41 cellular contexts compared by ENCODE assay signal in the genomic region with DNA sequence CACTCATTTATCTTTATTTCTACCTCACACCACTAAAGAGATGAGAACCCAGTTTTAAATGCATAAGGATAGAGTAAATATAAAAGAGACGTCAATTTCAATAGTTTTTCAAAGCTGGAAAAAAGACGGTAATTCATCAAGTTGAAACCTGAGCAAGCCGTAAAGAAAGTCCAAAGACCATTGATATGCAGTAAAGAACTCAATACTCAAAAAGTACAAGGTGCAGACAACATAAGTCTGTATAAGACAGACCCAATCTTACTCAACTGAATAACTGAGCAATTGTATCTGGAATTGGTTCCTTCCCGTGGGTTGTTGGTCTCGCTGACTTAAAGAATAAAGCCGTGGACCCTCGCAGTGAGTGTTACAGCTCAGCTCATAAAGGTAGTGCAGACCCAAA.
"Had no signal": no experiment of that assay in that cellular context is flagged by ENCODE, and none has a peak within 500 bp of the region (broad histone marks: within the 10 kb centered on the region; RNA-seq: fewer than 3 reads in every experiment).

No MANE protein-coding gene starts in this region.

- H3K36me3 Mint-ChIP-seq: activated naive CD4-positive, alpha-beta T cell treated with anti-CD3 and anti-CD28 coated beads, Interleukin-2, amount 10 ng/mL, durations not matched to agents 7 days and 5 days; activated naive CD8-positive, alpha-beta T cell treated with anti-CD3 and anti-CD28 coated beads for 36 hours; activated naive CD8-positive, alpha-beta T cell treated with anti-CD3 and anti-CD28 coated beads, Interleukin-2, amount 10 ng/mL, durations not matched to agents 7 days and 5 days had no signal

- FAIRE-seq: astrocyte, bronchial epithelial cell had no signal

- H3K27ac Mint-ChIP-seq: activated naive CD4-positive, alpha-beta T cell treated with anti-CD3 and anti-CD28 coated beads for 36 hours; activated naive CD4-positive, alpha-beta T cell treated with anti-CD3 and anti-CD28 coated beads, Interleukin-2, amount 10 ng/mL, durations not matched to agents 7 days and 5 days; activated naive CD4-positive, alpha-beta T cell treated with anti-CD3 and anti-CD28 coated beads, Interleukin-2, amount 50 U/mL, for 24 hours; activated naive CD4-positive, alpha-beta T cell treated with anti-CD3 and anti-CD28 coated beads, Interleukin-2, amount 50 U/mL, for 72 hours; activated naive CD8-positive, alpha-beta T cell; activated naive CD8-positive, alpha-beta T cell treated with anti-CD3 and anti-CD28 coated beads for 36 hours; activated naive CD8-positive, alpha-beta T cell treated with anti-CD3 and anti-CD28 coated beads, Interleukin-2, amount 10 ng/mL, durations not matched to agents 7 days and 5 days; activated naive CD8-positive, alpha-beta T cell treated with anti-CD3 and anti-CD28 coated beads, Interleukin-2, amount 50 U/mL, for 24 hours; activated T-cell treated with anti-CD3 and anti-CD28 coated beads, Interleukin-2, amount 50 U/mL, for 24 hours; activated T-cell treated with anti-CD3 and anti-CD28 coated beads, Interleukin-2, amount 50 U/mL, for 72 hours; activated T-helper 1 cell treated with anti-CD3 and anti-CD28 coated beads, Interleukin-12 subunit alpha, Interleukin-12 subunit beta, Interleukin-2, Interleukin-4 antibody, amounts not matched to agents 30 ng/mL and 10 ng/mL and 1 ng/mL, durations not matched to agents 14 hours and 24 hours and 36 hours; activated T-helper 17 cell treated with anti-CD3 and anti-CD28 coated beads, Interleukin-2, amount 50 U/mL, for 72 hours; activated T-helper 2 cell treated with anti-CD3 and anti-CD28 coated beads, Interferon-gamma antibody, Interleukin-2, Interleukin-4, amounts not matched to agents 10 μg/mL and 5 μg/mL and 100 μg/mL, durations not matched to agents 14 hours and 24 hours and 36 hours had no signal

- H3K4me1 ChIP-seq: adrenal gland, body of pancreas, breast epithelium had no signal

- H3K9me3 ChIP-seq: adrenal gland, ascending aorta, body of pancreas, breast epithelium had no signal

- H3K27ac ChIP-seq: adrenal gland, ascending aorta, body of pancreas, brain microvascular endothelial cell, breast epithelium, cardiac muscle cell had no signal

- H3K4me3 ChIP-seq: adrenal gland, ascending aorta, body of pancreas, breast epithelium, cardiac muscle cell had no signal

- H3K36me3 ChIP-seq: adrenal gland, ascending aorta, brain microvascular endothelial cell, breast epithelium, cardiac muscle cell had no signal

- H3K27me3 Mint-ChIP-seq: activated naive CD4-positive, alpha-beta T cell treated with anti-CD3 and anti-CD28 coated beads, Interleukin-2, amount 10 ng/mL, durations not matched to agents 7 days and 5 days; activated naive CD4-positive, alpha-beta T cell treated with anti-CD3 and anti-CD28 coated beads, Interleukin-2, amount 50 U/mL, for 24 hours; activated naive CD8-positive, alpha-beta T cell; activated naive CD8-positive, alpha-beta T cell treated with anti-CD3 and anti-CD28 coated beads for 36 hours; activated naive CD8-positive, alpha-beta T cell treated with anti-CD3 and anti-CD28 coated beads, Interleukin-2, amount 10 ng/mL, durations not matched to agents 7 days and 5 days; activated naive CD8-positive, alpha-beta T cell treated with anti-CD3 and anti-CD28 coated beads, Interleukin-2, amount 50 U/mL, for 24 hours; activated T-cell treated with anti-CD3 and anti-CD28 coated beads, Interleukin-2, amount 50 U/mL, for 24 hours; activated T-helper 17 cell treated with anti-CD3 and anti-CD28 coated beads, Interleukin-2, amount 50 U/mL, for 72 hours; brain; central memory CD8-positive, alpha-beta T cell had no signal

- H3K27me3 ChIP-seq: adrenal gland, ascending aorta, body of pancreas, brain microvascular endothelial cell, breast epithelium, cardiac muscle cell had no signal

- H3K4me3 Mint-ChIP-seq: activated naive CD4-positive, alpha-beta T cell treated with anti-CD3 and anti-CD28 coated beads for 36 hours; activated naive CD4-positive, alpha-beta T cell treated with anti-CD3 and anti-CD28 coated beads, Interleukin-2, amount 10 ng/mL, durations not matched to agents 7 days and 5 days; activated naive CD4-positive, alpha-beta T cell treated with anti-CD3 and anti-CD28 coated beads, Interleukin-2, amount 50 U/mL, for 24 hours; activated naive CD8-positive, alpha-beta T cell; activated naive CD8-positive, alpha-beta T cell treated with anti-CD3 and anti-CD28 coated beads for 36 hours; activated naive CD8-positive, alpha-beta T cell treated with anti-CD3 and anti-CD28 coated beads, Interleukin-2, amount 10 ng/mL, durations not matched to agents 7 days and 5 days; activated naive CD8-positive, alpha-beta T cell treated with anti-CD3 and anti-CD28 coated beads, Interleukin-2, amount 50 U/mL, for 24 hours; activated T-cell treated with anti-CD3 and anti-CD28 coated beads, Interleukin-2, amount 50 U/mL, for 24 hours; activated T-cell treated with anti-CD3 and anti-CD28 coated beads, Interleukin-2, amount 50 U/mL, for 4 hours; activated T-cell treated with anti-CD3 and anti-CD28 coated beads, Interleukin-2, amount 50 U/mL, for 72 hours; activated T-helper 1 cell treated with anti-CD3 and anti-CD28 coated beads, Interleukin-12 subunit alpha, Interleukin-12 subunit beta, Interleukin-2, Interleukin-4 antibody, amounts not matched to agents 30 ng/mL and 10 ng/mL and 1 ng/mL, durations not matched to agents 14 hours and 24 hours and 36 hours; activated T-helper 17 cell treated with anti-CD3 and anti-CD28 coated beads, Interleukin-2, amount 50 U/mL, for 72 hours; brain; central memory CD8-positive, alpha-beta T cell had no signal

- ATAC-seq: activated naive CD4-positive, alpha-beta T cell treated with anti-CD3 and anti-CD28 coated beads, Interleukin-2, amount 50 U/mL, for 72 hours; activated naive CD8-positive, alpha-beta T cell treated with anti-CD3 and anti-CD28 coated beads, Interleukin-2, amount 50 U/mL, for 24 hours; activated T-cell treated with anti-CD3 and anti-CD28 coated beads, Interleukin-2, amount 50 U/mL, for 4 hours; activated T-cell treated with anti-CD3 and anti-CD28 coated beads, Interleukin-2, amount 50 U/mL, for 72 hours; activated T-helper 17 cell treated with anti-CD3 and anti-CD28 coated beads, Interleukin-2, amount 50 U/mL, for 72 hours; body of pancreas had no signal

- DNase-seq: activated effector memory CD4-positive, alpha-beta T cell treated with anti-CD3 and anti-CD28 coated beads, Interleukin-2, amount 50 U/mL, for 16 hours; activated effector memory CD4-positive, alpha-beta T cell treated with Interleukin-2 at 50 U/mL for 16 hours; activated gamma-delta T cell; activated gamma-delta T cell treated with Interleukin-2 at 50 U/mL for 16 hours; activated naive CD4-positive, alpha-beta T cell; activated naive CD4-positive, alpha-beta T cell treated with anti-CD3 and anti-CD28 coated beads for 36 hours; activated naive CD4-positive, alpha-beta T cell treated with anti-CD3 and anti-CD28 coated beads, Interleukin-2, amount 10 ng/mL, durations not matched to agents 7 days and 5 days; activated naive CD4-positive, alpha-beta T cell treated with anti-CD3 and anti-CD28 coated beads, Interleukin-2, amount 50 U/mL, for 16 hours; activated naive CD4-positive, alpha-beta T cell treated with Interleukin-2 at 50 U/mL for 16 hours; activated naive CD8-positive, alpha-beta T cell treated with anti-CD3 and anti-CD28 coated beads for 36 hours; activated naive CD8-positive, alpha-beta T cell treated with anti-CD3 and anti-CD28 coated beads, Interleukin-2, amount 10 ng/mL, durations not matched to agents 7 days and 5 days; activated naive CD8-positive, alpha-beta T cell treated with anti-CD3 and anti-CD28 coated beads, Interleukin-2, amount 50 U/mL, for 24 hours; activated T-cell treated with anti-CD3 and anti-CD28 coated beads for 4 hours; activated T-cell treated with anti-CD3 and anti-CD28 coated beads, Interleukin-2, amount 50 U/mL, for 1 hour; activated T-cell treated with anti-CD3 and anti-CD28 coated beads, Interleukin-2, amount 50 U/mL, for 24 hours; activated T-cell treated with anti-CD3 and anti-CD28 coated beads, Interleukin-2, amount 50 U/mL, for 4 hours; activated T-cell treated with anti-CD3 and anti-CD28 coated beads, Interleukin-2, amount 50 U/mL, for 48 hours; activated T-cell treated with anti-CD3 and anti-CD28 coated beads, Interleukin-2, amount 50 U/mL, for 72 hours; adrenal gland; amniotic stem cell; amygdala; anterior cingulate cortex; aorta; body of pancreas; brain microvascular endothelial cell; caudate nucleus; central memory CD4-positive, alpha-beta T cell; cerebellar nuclear complex had no signal

- H3K9me3 Mint-ChIP-seq: activated naive CD4-positive, alpha-beta T cell treated with anti-CD3 and anti-CD28 coated beads, Interleukin-2, amount 10 ng/mL, durations not matched to agents 7 days and 5 days; activated naive CD4-positive, alpha-beta T cell treated with anti-CD3 and anti-CD28 coated beads, Interleukin-2, amount 50 U/mL, for 24 hours; activated naive CD4-positive, alpha-beta T cell treated with anti-CD3 and anti-CD28 coated beads, Interleukin-2, amount 50 U/mL, for 72 hours; activated naive CD8-positive, alpha-beta T cell treated with anti-CD3 and anti-CD28 coated beads for 36 hours; activated naive CD8-positive, alpha-beta T cell treated with anti-CD3 and anti-CD28 coated beads, Interleukin-2, amount 10 ng/mL, durations not matched to agents 7 days and 5 days; activated T-cell treated with anti-CD3 and anti-CD28 coated beads, Interleukin-2, amount 50 U/mL, for 4 hours; activated T-cell treated with anti-CD3 and anti-CD28 coated beads, Interleukin-2, amount 50 U/mL, for 72 hours; activated T-helper 1 cell treated with anti-CD3 and anti-CD28 coated beads, Interleukin-12 subunit alpha, Interleukin-12 subunit beta, Interleukin-2, Interleukin-4 antibody, amounts not matched to agents 30 ng/mL and 10 ng/mL and 1 ng/mL, durations not matched to agents 14 hours and 24 hours and 36 hours; activated T-helper 17 cell treated with anti-CD3 and anti-CD28 coated beads, Interleukin-2, amount 50 U/mL, for 72 hours; activated T-helper 2 cell treated with anti-CD3 and anti-CD28 coated beads, Interferon-gamma antibody, Interleukin-2, Interleukin-4, amounts not matched to agents 10 μg/mL and 5 μg/mL and 100 μg/mL, durations not matched to agents 14 hours and 24 hours and 36 hours; central memory CD8-positive, alpha-beta T cell had no signal

- H3K4me1 Mint-ChIP-seq: activated naive CD4-positive, alpha-beta T cell treated with anti-CD3 and anti-CD28 coated beads, Interleukin-2, amount 10 ng/mL, durations not matched to agents 7 days and 5 days; activated T-helper 17 cell treated with anti-CD3 and anti-CD28 coated beads, Interleukin-2, amount 50 U/mL, for 72 hours had no signal
